ENCODE assay signal across 3 cellular contexts in genomic region chr5:1950708-1951103, GRCh38.
TF ChIP-seq lines count a peak whose summit lies in the region.

No MANE protein-coding gene starts in this region.

TF ChIP-seq in SK-N-SH, 30 proteins besides CTCF, POLR2A, EP300 and RAD21:
- peak; percentile 8; the same call in 1 of the 2 replicates for TF ChIP-seq FOSL2 (IDR thresholded peaks at IDR 0.05; ENCODE audit: borderline replicate concordance, low read depth)
- no peak for TF ChIP-seq TAF1 (IDR thresholded peaks at IDR 0.05; ENCODE audit: borderline replicate concordance, low read depth, low read length)
- no peak for TF ChIP-seq MXI1 (IDR thresholded peaks at IDR 0.05; ENCODE audit: low read depth, low read length)
- TF ChIP-seq NFIC (IDR thresholded peaks at IDR 0.05; ENCODE audit: borderline replicate concordance), result no peak
- TF ChIP-seq EZH2phosphoT487 (IDR thresholded peaks at IDR 0.05; ENCODE audit: borderline replicate concordance, low read depth), result no peak
- TF ChIP-seq POLR2AphosphoS5 (IDR thresholded peaks at IDR 0.05; ENCODE audit: low read depth, low read length), result no peak

TF ChIP-seq in SK-N-SH treated with all-trans-retinoic acid at 6 μM for 48 hours, 23 proteins besides CTCF, POLR2A, EP300 and RAD21:
- no peak for TF ChIP-seq ARNTL (CRISPR knock-in tag; IDR thresholded peaks at IDR 0.05; ENCODE audit: borderline replicate concordance, low read depth)
- TF ChIP-seq TSHZ2 (CRISPR knock-in tag; IDR thresholded peaks at IDR 0.05), result no peak
- no peak for TF ChIP-seq CSRNP3 (CRISPR knock-in tag; IDR thresholded peaks at IDR 0.05)
- TF ChIP-seq ZFP3 (CRISPR knock-in tag; IDR thresholded peaks at IDR 0.05), result no peak
- no peak for TF ChIP-seq ZNF565 (CRISPR knock-in tag; conservative IDR thresholded peaks at IDR 0.05; ENCODE audit: low read depth)
- TF ChIP-seq RARB (CRISPR knock-in tag; IDR thresholded peaks at IDR 0.05), result no peak
- no peak for TF ChIP-seq TOX (CRISPR knock-in tag; IDR thresholded peaks at IDR 0.05; ENCODE audit: borderline replicate concordance)
- TF ChIP-seq ESRRG (CRISPR knock-in tag; IDR thresholded peaks at IDR 0.05), result no peak
- TF ChIP-seq CSDC2 (CRISPR knock-in tag; IDR thresholded peaks at IDR 0.05), result no peak
- no peak for TF ChIP-seq ZNF70 (CRISPR knock-in tag; IDR thresholded peaks at IDR 0.05)
- TF ChIP-seq PATZ1 (CRISPR knock-in tag; IDR thresholded peaks at IDR 0.05; ENCODE audit: borderline replicate concordance), result no peak
- no peak for TF ChIP-seq CREB5 (CRISPR knock-in tag; IDR thresholded peaks at IDR 0.05; ENCODE audit: low read depth)
- TF ChIP-seq ZFP30 (CRISPR knock-in tag; IDR thresholded peaks at IDR 0.05), result no peak
- no peak for TF ChIP-seq POU6F1 (CRISPR knock-in tag; IDR thresholded peaks at IDR 0.05; ENCODE audit: borderline replicate concordance, low read depth)
- no peak for TF ChIP-seq BACH2 (CRISPR knock-in tag; IDR thresholded peaks at IDR 0.05; ENCODE audit: borderline replicate concordance)

TF ChIP-seq in H1, 55 proteins besides CTCF, POLR2A, EP300 and RAD21:
- no peak for TF ChIP-seq KDM4A (IDR thresholded peaks at IDR 0.05; ENCODE audit: low read depth, low read length, severe bottlenecking)
- TF ChIP-seq SP1 (IDR thresholded peaks at IDR 0.05; ENCODE audit: low read depth, low read length), result no peak
- TF ChIP-seq TCF12 (IDR thresholded peaks at IDR 0.05; ENCODE audit: low read depth, low read length), result no peak
- TF ChIP-seq YY1 (IDR thresholded peaks at IDR 0.05; ENCODE audit: low read depth, low read length), result no peak
- no peak for TF ChIP-seq RXRA (IDR thresholded peaks at IDR 0.05; ENCODE audit: insufficient read depth, low read depth, low read length)
- no peak for TF ChIP-seq SIN3A (conservative IDR thresholded peaks at IDR 0.05 in 1 of 2, IDR thresholded peaks at IDR 0.05 in 1 of 2; ENCODE audit: low read depth in 1 of 2, low read length in 2 of 2)
- no peak for TF ChIP-seq TAF1 (IDR thresholded peaks at IDR 0.05; ENCODE audit: low read depth, low read length)
- TF ChIP-seq CEBPB (IDR thresholded peaks at IDR 0.05; ENCODE audit: low read depth, low read length), result no peak
- no peak for TF ChIP-seq RBBP5 (IDR thresholded peaks at IDR 0.05; ENCODE audit: borderline replicate concordance, low read depth, low read length)
- TF ChIP-seq ATF3 (IDR thresholded peaks at IDR 0.05; ENCODE audit: insufficient read depth, low read depth, low read length), result no peak
- no peak for TF ChIP-seq RNF2 (IDR thresholded peaks at IDR 0.05; ENCODE audit: borderline replicate concordance, low read depth, low read length, missing control alignments, poor library complexity, severe bottlenecking)
- no peak for TF ChIP-seq FOSL1 (IDR thresholded peaks at IDR 0.05; ENCODE audit: insufficient read depth, low read depth, low read length)
- no peak for TF ChIP-seq TEAD4 (IDR thresholded peaks at IDR 0.05; ENCODE audit: low read depth, low read length)
- no peak for TF ChIP-seq EZH2 (IDR thresholded peaks at IDR 0.05; ENCODE audit: low read depth, low read length, severe bottlenecking)
